1 cellular context compared by ENCODE assay signal in the genomic region with DNA sequence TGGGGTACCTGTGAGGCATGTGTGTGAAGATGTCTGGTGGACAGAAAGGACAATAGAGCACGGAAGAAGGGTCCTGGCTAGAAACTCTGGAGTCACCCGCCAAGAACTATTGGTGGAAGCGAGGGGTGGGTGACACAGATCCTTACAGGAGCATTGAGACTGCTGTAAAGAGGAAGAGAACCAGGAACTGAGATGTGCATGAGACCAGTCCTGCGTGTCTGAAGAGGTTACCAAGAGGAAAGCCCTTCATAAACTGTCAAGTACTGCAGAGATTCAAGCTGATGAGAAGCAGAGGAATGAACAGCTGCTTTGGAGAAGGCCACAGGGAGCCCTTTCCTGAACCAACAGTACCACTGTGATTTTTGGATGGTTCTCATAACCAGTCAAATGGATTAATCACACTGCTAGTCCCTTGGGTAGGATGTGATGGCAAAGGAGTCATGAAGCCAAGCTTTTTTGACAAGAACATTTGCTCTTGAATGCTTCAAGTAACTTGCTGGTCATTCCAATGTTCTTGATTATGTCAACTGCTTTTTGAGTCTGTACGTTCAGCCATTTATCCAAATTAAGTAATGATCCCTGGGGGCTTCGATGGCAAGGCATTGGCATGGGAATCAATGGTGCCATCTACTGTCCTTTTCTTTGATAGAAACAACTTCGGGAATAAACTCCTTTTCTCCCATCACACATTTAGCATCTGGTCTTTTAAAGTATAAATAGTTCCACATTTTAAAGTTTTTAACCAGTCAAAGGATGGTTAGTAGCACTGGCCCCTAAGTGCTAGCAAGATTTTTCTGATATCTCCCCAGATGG.
TF ChIP-seq lines count a peak whose summit lies in the region.

No MANE protein-coding gene starts in this region.

TF ChIP-seq in IMR-90, 13 proteins besides CTCF, POLR2A, EP300 and RAD21:
- TF ChIP-seq MAFK (IDR thresholded peaks at IDR 0.05; ENCODE audit: low read depth, low read length): no peak
- no peak for TF ChIP-seq ELK1 (IDR thresholded peaks at IDR 0.05; ENCODE audit: borderline replicate concordance, low read depth, low read length)
- TF ChIP-seq NFE2L2 (IDR thresholded peaks at IDR 0.05; ENCODE audit: low read depth, low read length): no peak
- no peak for TF ChIP-seq RCOR1 (IDR thresholded peaks at IDR 0.05; ENCODE audit: insufficient replicate concordance, low read length)
- TF ChIP-seq BHLHE40 (IDR thresholded peaks at IDR 0.05; ENCODE audit: low read depth, low read length): no peak
- no peak for TF ChIP-seq FOS (IDR thresholded peaks at IDR 0.05; ENCODE audit: low read depth, low read length)
- TF ChIP-seq CEBPB (IDR thresholded peaks at IDR 0.05; ENCODE audit: low read depth, low read length): no peak
- TF ChIP-seq MAZ (IDR thresholded peaks at IDR 0.05; ENCODE audit: borderline replicate concordance, low read depth, low read length): no peak
- TF ChIP-seq MXI1 (IDR thresholded peaks at IDR 0.05; ENCODE audit: borderline replicate concordance, low read depth, low read length): no peak
- no peak for TF ChIP-seq CHD1 (IDR thresholded peaks at IDR 0.05; ENCODE audit: low read depth, low read length)
- TF ChIP-seq USF2 (IDR thresholded peaks at IDR 0.05; ENCODE audit: low read depth, low read length): no peak
